In the genomic region with DNA sequence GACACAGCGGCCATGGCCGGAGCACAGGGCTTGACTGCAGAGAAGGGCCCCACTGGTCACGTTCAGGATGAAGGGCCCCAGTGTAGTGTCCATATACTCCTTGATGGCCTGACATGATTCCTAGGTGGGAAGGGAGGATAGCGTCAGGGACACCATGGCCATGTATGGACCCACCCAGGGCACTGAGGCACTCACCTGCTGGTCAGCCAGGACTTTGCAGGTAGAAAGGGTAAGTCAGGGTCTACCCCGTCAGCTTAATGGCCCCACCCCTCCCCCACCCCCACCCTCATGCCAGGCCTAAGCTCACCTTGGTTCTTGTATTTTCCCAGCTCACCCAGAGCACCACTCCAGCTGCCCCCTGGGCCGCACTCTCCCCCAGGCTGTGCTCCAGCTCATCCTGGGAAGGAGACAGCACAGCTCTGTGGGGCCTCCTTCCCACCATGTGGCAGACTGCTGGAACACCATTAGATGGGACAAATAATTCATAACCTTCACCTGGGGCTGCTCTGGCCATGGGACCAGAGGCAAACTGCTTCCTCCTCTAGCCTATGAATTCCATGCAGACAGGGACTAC, we compare ENCODE assay signal across 10 cellular contexts. TPM values are rescaled to one million over a fixed set of nuclear protein-coding genes. Genes with fewer than 3 reads are reported as not detected.
DNase-seq lines count a peak whose midpoint lies in the region; ATAC-seq and TF ChIP-seq lines count a peak whose summit lies in the region.
"Had no signal": no experiment of that assay in that cellular context is flagged by ENCODE, and none has a peak within 500 bp of the region (broad histone marks: within the 10 kb centered on the region; RNA-seq: fewer than 3 reads in every experiment).

No MANE protein-coding gene starts in this region.

- intact Hi-C loops in right cardiac atrium (cut with DNase I): no loop called here
- intact Hi-C loops in left cardiac atrium (cut with DNase I): no loop called here
- intact Hi-C loops in naive thymus-derived CD4-positive, alpha-beta T cell (cut with micrococcal nuclease): no loop called here
- intact Hi-C loops in vagina (cut with DNase I): no loop called here

- H3K4me1 Mint-ChIP-seq in naive thymus-derived CD4-positive, alpha-beta T cell: peaks cover 12 to 36% (median 22%) of the 10 kb centered on the region in 7 donors

- peak overlapping the region in 8 of 9 donors; percentile 32 to 100 (median 97) for H3K27ac Mint-ChIP-seq in naive thymus-derived CD4-positive, alpha-beta T cell

- H3K36me3 ChIP-seq in naive thymus-derived CD4-positive, alpha-beta T cell (ENCODE audit: control insufficient read depth in 2 of 3, insufficient read depth in 3 of 3, low read length in 3 of 3): peaks cover 0 to 7% (median 0%) of the 10 kb centered on the region in 3 experiments
- H3K36me3 ChIP-seq in vagina: peaks cover 0 to 5% of the 10 kb centered on the region in 2 donors

- H3K4me1 ChIP-seq in right cardiac atrium (ENCODE audit: control insufficient read depth, insufficient read depth, low read length) (peaks cover 10% of the 10 kb centered on the region), vagina (peaks cover 55% of the 10 kb centered on the region)
- H3K4me1 ChIP-seq in naive thymus-derived CD4-positive, alpha-beta T cell (ENCODE audit: control insufficient read depth in 2 of 2, insufficient read depth in 2 of 2, low read length in 2 of 2): peaks cover 19 to 20% of the 10 kb centered on the region in 2 donors

- no peaks in the 10 kb centered on the region for H3K27me3 Mint-ChIP-seq in naive thymus-derived CD4-positive, alpha-beta T cell
- H3K27me3 Mint-ChIP-seq: activated B cell treated with CpG ODN at 0.5 μM for 24 hours had no signal

- H3K27me3 ChIP-seq in right cardiac atrium (ENCODE audit: control insufficient read depth, insufficient read depth) (no peaks in the 10 kb centered on the region), vagina (no peaks in the 10 kb centered on the region)
- no peaks in the 10 kb centered on the region for H3K27me3 ChIP-seq in naive thymus-derived CD4-positive, alpha-beta T cell (ENCODE audit: control insufficient read depth in 2 of 2, insufficient read depth in 2 of 2, low read length in 2 of 2)

- H3K27ac ChIP-seq in right cardiac atrium (ENCODE audit: low read length): peak overlapping the region; percentile 91
- H3K27ac ChIP-seq in cingulate gyrus (ENCODE audit: low read depth, low read length): peak overlapping the region; percentile 96
- peak overlapping the region; percentile 86 for H3K27ac ChIP-seq in naive thymus-derived CD4-positive, alpha-beta T cell (ENCODE audit: low read depth, low read length)
- H3K27ac ChIP-seq in vagina: peak overlapping the region; percentile 91

- no peak for TF ChIP-seq CTCF in vagina (IDR thresholded peaks at IDR 0.05)

- H3K4me3 ChIP-seq in right cardiac atrium (ENCODE audit: low read length) (no peak overlapping the region), vagina (peak overlapping the region in 1 of 2 donors; percentile 47)
- no peak overlapping the region for H3K4me3 ChIP-seq in naive thymus-derived CD4-positive, alpha-beta T cell (ENCODE audit: low read length)

- H3K36me3 Mint-ChIP-seq in naive thymus-derived CD4-positive, alpha-beta T cell: peaks cover 0 to 1% (median 0%) of the 10 kb centered on the region in 5 donors

- CTCF ChIA-PET in naive thymus-derived CD4-positive, alpha-beta T cell (lab: Charles Lee): no interaction called here

- POLR2A ChIA-PET in naive thymus-derived CD4-positive, alpha-beta T cell (lab: Charles Lee): interaction anchor here (3.9 to 4.8 kb wide), 2 partner anchors 26 to 36 kb away, joined by 31 to 41 read pairs; a partner anchor contains a TSS

- no peaks in the 10 kb centered on the region for H3K9me3 ChIP-seq in right cardiac atrium (ENCODE audit: control insufficient read depth, low read length)
- H3K9me3 ChIP-seq in naive thymus-derived CD4-positive, alpha-beta T cell (ENCODE audit: control insufficient read depth in 2 of 3, low read length in 3 of 3): no peaks in the 10 kb centered on the region
- no peaks in the 10 kb centered on the region for H3K9me3 ChIP-seq in vagina

- DNase-seq in right cardiac atrium (no peak), left cardiac atrium (no peak), vagina (ENCODE audit: extremely low spot score in 2 of 2) (peak in 1 of 2 donors; percentile 92), Kasumi-1 (lab: John Stamatoyannopoulos, UW) (no peak), kidney tubule cell (ENCODE audit: low spot score) (no peak)
- no peak for DNase-seq in naive thymus-derived CD4-positive, alpha-beta T cell
- DNase-seq: activated B cell treated with CpG ODN at 0.5 μM for 24 hours, COR-L47 had no signal

- ATAC-seq in right cardiac atrium (no peak), left cardiac atrium (no peak), HG03469 (IDR thresholded peaks at IDR 0.05; ENCODE audit: unreplicated experiment) (no peak)
- no peak for ATAC-seq in naive thymus-derived CD4-positive, alpha-beta T cell

- H3K4me3 Mint-ChIP-seq in naive thymus-derived CD4-positive, alpha-beta T cell: peak overlapping the region; percentile 38 to 99 (median 92)

- no peaks in the 10 kb centered on the region for H3K9me3 Mint-ChIP-seq in naive thymus-derived CD4-positive, alpha-beta T cell
- H3K9me3 Mint-ChIP-seq: activated B cell treated with CpG ODN at 0.5 μM for 24 hours had no signal

- TF ChIP-seq POLR2A in vagina (IDR thresholded peaks at IDR 0.05): no peak

- 82% methylated on average over 6 of the region's 6 CpGs for WGBS in right cardiac atrium

RNA-seq across cellular contexts. Expression of a gene that starts 1.6 kb away (rescaled TPM):
- total RNA-seq in right cardiac atrium (1 to 10 TPM; 1.1 to 2.4 (median 1.7) TPM), left cardiac atrium (1 to 10 TPM; 1.7 to 1.8 TPM), vagina (8.1 TPM)
- 2.9 TPM for polyA plus RNA-seq in right cardiac atrium
- 10 to 100 TPM in 1 of 5 experiments, 1 to 10 TPM in 4; 3.4 to 10.7 (median 4.2) TPM for total RNA-seq in naive thymus-derived CD4-positive, alpha-beta T cell
- 1 to 10 TPM; 2.3 to 3.3 TPM for polyA plus RNA-seq in naive thymus-derived CD4-positive, alpha-beta T cell

RNA-seq across cellular contexts. Expression of a gene that starts 1.6 kb away (rescaled TPM):
- total RNA-seq in right cardiac atrium (10 to 100 TPM in 1 of 4 donors, 1 to 10 TPM in 3; 8.1 to 11.5 (median 8.7) TPM), left cardiac atrium (1 to 10 TPM; 5.8 to 7.2 TPM), vagina (10.1 TPM)
- 11.3 TPM for polyA plus RNA-seq in right cardiac atrium
- total RNA-seq in naive thymus-derived CD4-positive, alpha-beta T cell: 10 to 100 TPM; 30.2 to 44.9 (median 33.6) TPM
- 10 to 100 TPM; 13.7 to 15.2 TPM for polyA plus RNA-seq in naive thymus-derived CD4-positive, alpha-beta T cell

RNA-seq across cellular contexts. Expression of a gene that starts 2.6 kb away (rescaled TPM):
- total RNA-seq in right cardiac atrium (10 to 100 TPM; 17.8 to 33.7 (median 26.8) TPM), left cardiac atrium (10 to 100 TPM; 24.6 to 26.6 TPM), vagina (17.7 TPM)
- polyA plus RNA-seq in right cardiac atrium: 25.4 TPM
- total RNA-seq in naive thymus-derived CD4-positive, alpha-beta T cell: under 1 TPM in 4 of 5 experiments, not detected in 1; 0.22 to 0.51 (median 0.28) TPM
- under 1 TPM; 0.12 to 0.41 TPM for polyA plus RNA-seq in naive thymus-derived CD4-positive, alpha-beta T cell

RNA-seq across cellular contexts. Expression of a gene that starts 8.5 kb away (rescaled TPM):
- 10 to 100 TPM; 51.0 to 67.6 (median 56.9) TPM for total RNA-seq in right cardiac atrium
- 50.9 TPM for polyA plus RNA-seq in right cardiac atrium
- total RNA-seq in left cardiac atrium: 10 to 100 TPM; 53.1 to 68.8 TPM
- 10 to 100 TPM; 53.7 to 85.1 (median 64.7) TPM for total RNA-seq in naive thymus-derived CD4-positive, alpha-beta T cell
- 10 to 100 TPM; 57.2 to 69.7 TPM for polyA plus RNA-seq in naive thymus-derived CD4-positive, alpha-beta T cell
- total RNA-seq in vagina: 37.3 TPM

RNA-seq across cellular contexts. Expression of a gene that starts 21.8 kb away (rescaled TPM):
- total RNA-seq in right cardiac atrium (100 to 1,000 TPM in 1 of 4 donors, 10 to 100 TPM in 3; 40.9 to 114 (median 46.5) TPM), left cardiac atrium (100 to 1,000 TPM in 1 of 2 donors, 10 to 100 TPM in 1; 53.4 to 103 TPM), vagina (173 TPM)
- 57.7 TPM for polyA plus RNA-seq in right cardiac atrium
- 1 to 10 TPM; 1.5 to 5.3 (median 3.2) TPM for total RNA-seq in naive thymus-derived CD4-positive, alpha-beta T cell
- 1 to 10 TPM; 2.8 to 4.6 TPM for polyA plus RNA-seq in naive thymus-derived CD4-positive, alpha-beta T cell

Comparison
In these comparisons a context has a peak if more than half of its experiments do, and no peak if none do; other contexts are left out.
1. RNA of a gene that starts 2.6 kb away (total RNA-seq): 17.8 to 33.7 TPM in right cardiac atrium, 24.6 to 26.6 TPM in left cardiac atrium and 17.7 TPM in vagina (single experiment); 0.22 to 0.51 TPM in naive thymus-derived CD4-positive, alpha-beta T cell; every median in the first group is over 10 times any median in the second.
2. Peak in every context shown above with its lines, with median percentiles within 50 percentile points of each other: H3K27ac ChIP-seq.